10 cellular contexts compared by ENCODE assay signal in the genomic region with DNA sequence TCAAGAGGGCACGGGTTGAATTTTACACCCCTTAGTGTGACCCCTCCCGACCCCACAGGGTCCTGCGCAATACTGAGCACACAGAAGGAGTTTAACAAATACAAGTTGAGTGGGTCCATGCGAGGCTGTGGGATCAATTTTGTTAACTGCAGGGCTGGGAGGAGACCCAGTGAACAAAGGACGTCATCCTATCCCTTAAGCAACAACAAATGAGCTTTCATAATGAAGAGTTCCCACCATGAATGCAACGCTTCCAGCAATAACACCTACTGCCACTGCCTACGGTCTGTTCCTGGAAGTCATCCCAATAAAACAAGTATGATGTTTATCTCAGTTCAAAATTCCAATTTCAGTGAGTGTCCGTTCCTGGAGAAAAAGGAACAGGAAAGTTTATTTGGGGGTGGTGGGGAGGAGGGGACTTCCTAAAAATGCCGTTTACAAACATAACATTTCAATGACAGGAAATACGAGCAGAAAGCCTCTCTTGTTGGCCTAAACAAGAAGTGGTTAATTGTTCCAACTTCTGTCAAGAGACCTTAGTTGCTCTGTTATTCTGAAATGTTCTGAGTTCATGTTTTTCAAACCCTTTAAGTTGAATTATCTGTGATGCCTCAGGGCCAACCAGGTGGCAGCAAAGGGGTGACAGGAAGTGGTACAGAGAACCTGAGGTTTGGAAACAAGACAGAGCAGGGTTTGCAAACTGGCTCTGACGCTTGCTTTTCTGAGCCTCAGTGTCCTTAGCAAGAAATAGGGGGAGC.
A peak's percentile ranks its signal among the peaks of the same experiment; 100 is the strongest.
DNase-seq lines count a peak whose midpoint lies in the region; ATAC-seq, FAIRE-seq and TF ChIP-seq lines count a peak whose summit lies in the region.
"Had no signal": no experiment of that assay in that cellular context is flagged by ENCODE, and none has a peak within 500 bp of the region (broad histone marks: within the 10 kb centered on the region; RNA-seq: fewer than 3 reads in every experiment).

No MANE protein-coding gene starts in this region.

- H3K4me1 ChIP-seq in right lobe of liver (peaks cover 0 to 55% (median 17%) of the 10 kb centered on the region in 4 donors), pancreas (no peaks in the 10 kb centered on the region)

- WGBS in right lobe of liver (ENCODE audit: insufficient coverage, low coverage, low lambda C conversion rate, missing lambda C conversion rate), result 22% methylated on average over 11 of the region's 11 CpGs
- 83 to 91% methylated on average over 11 of the region's 11 CpGs for WGBS in pancreas, 2 donors
- 66 to 69% methylated on average over 11 of the region's 11 CpGs for WGBS in lower leg skin, 2 donors

- TF ChIP-seq CTCF in right lobe of liver (IDR thresholded peaks at IDR 0.05) (no peak), pancreas (IDR thresholded peaks at IDR 0.05) (no peak), foreskin fibroblast (IDR thresholded peaks at IDR 0.05; ENCODE audit: low read depth, low read length) (no peak), lower leg skin (IDR thresholded peaks at IDR 0.05) (no peak)

- TF ChIP-seq POLR2A in right lobe of liver (IDR thresholded peaks at IDR 0.05), result peak; percentile 55
- no peak for TF ChIP-seq POLR2A in lower leg skin (IDR thresholded peaks at IDR 0.05)

- H3K27me3 ChIP-seq in right lobe of liver, result no peaks in the 10 kb centered on the region
- no peaks in the 10 kb centered on the region for H3K27me3 ChIP-seq in pancreas
- H3K27me3 ChIP-seq: SJSA1 had no signal

- H3K9me3 ChIP-seq in right lobe of liver, result no peaks in the 10 kb centered on the region
- H3K9me3 ChIP-seq in pancreas, result no peaks in the 10 kb centered on the region
- H3K9me3 ChIP-seq: SJSA1 had no signal

- peak; percentile 22 for DNase-seq in CD1c-positive myeloid dendritic cell (ENCODE audit: extremely low spot score)
- peak; percentile 27 for DNase-seq in activated T-cell treated with anti-CD3 and anti-CD28 coated beads, Interleukin-2, amount 50 U/mL, for 4 hours
- DNase-seq in right lobe of liver, result peak; percentile 48 to 82 (median 79)
- DNase-seq in NCI-H2227 treated with DMSO at 0.1 percent for 48 hours (lab: John Stamatoyannopoulos, UW), result no peak
- no peak for DNase-seq in pancreas
- DNase-seq in foreskin fibroblast, result no peak
- DNase-seq in lower leg skin (ENCODE audit: low spot score in 2 of 2), result no peak
- DNase-seq: C1 segment of cervical spinal cord had no signal

- peaks cover 46% of the 10 kb centered on the region for H3K4me1 Mint-ChIP-seq in activated T-cell treated with anti-CD3 and anti-CD28 coated beads, Interleukin-2, amount 50 U/mL, for 4 hours (ENCODE audit: low read depth)

- peak; percentile 55 for ATAC-seq in HG02870 (IDR thresholded peaks at IDR 0.05; ENCODE audit: unreplicated experiment)
- ATAC-seq in activated T-cell treated with anti-CD3 and anti-CD28 coated beads, Interleukin-2, amount 50 U/mL, for 4 hours, result peak; percentile 62 to 81
- peak; percentile 79 to 87 (median 84) for ATAC-seq in right lobe of liver
- ATAC-seq in pancreas, result no peak

- intact Hi-C loops in right lobe of liver (cut with DNase I) (no loop called here), pancreas (cut with DNase I) (no loop called here), lower leg skin (cut with DNase I; ENCODE audit: low total_unique reads) (no loop called here)

- peaks cover 4% of the 10 kb centered on the region for H3K9me3 Mint-ChIP-seq in activated T-cell treated with anti-CD3 and anti-CD28 coated beads, Interleukin-2, amount 50 U/mL, for 4 hours

- peaks cover 2% of the 10 kb centered on the region for H3K36me3 Mint-ChIP-seq in activated T-cell treated with anti-CD3 and anti-CD28 coated beads, Interleukin-2, amount 50 U/mL, for 4 hours (ENCODE audit: insufficient read depth)

- H3K36me3 ChIP-seq in right lobe of liver, result no peaks in the 10 kb centered on the region
- no peaks in the 10 kb centered on the region for H3K36me3 ChIP-seq in pancreas
- H3K36me3 ChIP-seq: SJSA1 had no signal

- H3K27me3 Mint-ChIP-seq in activated T-cell treated with anti-CD3 and anti-CD28 coated beads, Interleukin-2, amount 50 U/mL, for 4 hours (ENCODE audit: low read depth), result no peaks in the 10 kb centered on the region

- no peak for FAIRE-seq in pancreas (lab: Jason Lieb, UNC)

- peak overlapping the region; percentile 33 for H3K4me3 Mint-ChIP-seq in activated T-cell treated with anti-CD3 and anti-CD28 coated beads, Interleukin-2, amount 50 U/mL, for 4 hours

- H3K4me3 ChIP-seq in right lobe of liver, result no peak overlapping the region
- no peak overlapping the region for H3K4me3 ChIP-seq in pancreas
- H3K4me3 ChIP-seq in foreskin fibroblast (ENCODE audit: low read depth in 1 of 2, low read length in 2 of 2), result no peak overlapping the region
- H3K4me3 ChIP-seq in lower leg skin (ENCODE audit: low read depth, poor library complexity, severe bottlenecking), result no peak overlapping the region
- H3K4me3 ChIP-seq: SJSA1 had no signal

- H3K27ac ChIP-seq in right lobe of liver (peak overlapping the region; percentile 66 to 95 (median 81)), pancreas (no peak overlapping the region)
- H3K27ac ChIP-seq: SJSA1 had no signal

Comparison
In these comparisons a context has a peak if more than half of its experiments do, and no peak if none do; other contexts are left out.
1. DNase-seq: peak in CD1c-positive myeloid dendritic cell (single experiment), activated T-cell treated with anti-CD3 and anti-CD28 coated beads, Interleukin-2, amount 50 U/mL, for 4 hours (single experiment) and right lobe of liver (3 of 3); none in NCI-H2227 treated with DMSO at 0.1 percent for 48 hours (single experiment), pancreas (0 of 6), foreskin fibroblast (0 of 2) and lower leg skin (0 of 2).
2. ATAC-seq: peak in HG02870 (single experiment), activated T-cell treated with anti-CD3 and anti-CD28 coated beads, Interleukin-2, amount 50 U/mL, for 4 hours (2 of 2) and right lobe of liver (4 of 4); none in pancreas (0 of 4).
3. H3K27ac ChIP-seq: peak in right lobe of liver (3 of 3); none in pancreas (0 of 4).